ENCODE assay signal across 6 cellular contexts in genomic region chr3:131537531-131537930, GRCh38.
"Had no signal": no experiment of that assay in that cellular context is flagged by ENCODE, and none has a peak within 500 bp of the region (broad histone marks: within the 10 kb centered on the region; RNA-seq: fewer than 3 reads in every experiment).

No MANE protein-coding gene starts in this region.

- DNase-seq: IMR-90, KBM-7, KG1 had no signal

- FAIRE-seq: HepG2, HTR-8/SVneo, K562 had no signal

- ATAC-seq: HepG2, K562 had no signal
